8 cellular contexts compared by ENCODE assay signal in genomic region chr14:73771848-73772705, GRCh38. TPM values are rescaled to one million over a fixed set of nuclear protein-coding genes. Genes with fewer than 3 reads are reported as not detected.
A peak's percentile ranks its signal among the peaks of the same experiment; 100 is the strongest.
DNase-seq lines count a peak whose midpoint lies in the region; ATAC-seq and TF ChIP-seq lines count a peak whose summit lies in the region.

No MANE protein-coding gene starts in this region.

- H3K27me3 Mint-ChIP-seq in activated T-cell treated with anti-CD3 and anti-CD28 coated beads, Interleukin-2, amount 50 U/mL, for 4 hours (ENCODE audit: low read depth): no peaks in the 10 kb centered on the region

- peak overlapping the region; percentile 85 for H3K4me2 ChIP-seq in BLaER1

- H3K9ac ChIP-seq in BLaER1: peak overlapping the region; percentile 18; the same call in 1 of the 2 replicates

- H3K9me3 Mint-ChIP-seq in activated T-cell treated with anti-CD3 and anti-CD28 coated beads, Interleukin-2, amount 50 U/mL, for 4 hours: no peaks in the 10 kb centered on the region

- peak; percentile 76 for DNase-seq in NCI-H82 (lab: John Stamatoyannopoulos, UW)
- peak; percentile 59 for DNase-seq in activated T-cell treated with anti-CD3 and anti-CD28 coated beads, Interleukin-2, amount 50 U/mL, for 4 hours
- DNase-seq in fibroblast of mammary gland (ENCODE audit: low read depth): peak; percentile 75
- DNase-seq in posterior vena cava (ENCODE audit: low spot score): peak; percentile 78

- no peaks in the 10 kb centered on the region for H3K9me3 ChIP-seq in BLaER1

- intact Hi-C loops in posterior vena cava (cut with DNase I): no loop called here

- peaks cover 70% of the 10 kb centered on the region for H3K4me1 Mint-ChIP-seq in activated T-cell treated with anti-CD3 and anti-CD28 coated beads, Interleukin-2, amount 50 U/mL, for 4 hours (ENCODE audit: low read depth)

- peaks cover 100% of the 10 kb centered on the region for H4K20me1 ChIP-seq in BLaER1

- peaks cover 99% of the 10 kb centered on the region for H3K4me1 ChIP-seq in BLaER1

- peaks cover 25% of the 10 kb centered on the region for H3K36me3 ChIP-seq in BLaER1

- no peak for TF ChIP-seq CTCF in fibroblast of mammary gland (conservative IDR thresholded peaks at IDR 0.05; ENCODE audit: control insufficient read depth, insufficient read depth, low read depth, low read length)

- no peaks in the 10 kb centered on the region for H3K27me3 ChIP-seq in BLaER1

- peaks cover 2% of the 10 kb centered on the region for H3K36me3 Mint-ChIP-seq in activated T-cell treated with anti-CD3 and anti-CD28 coated beads, Interleukin-2, amount 50 U/mL, for 4 hours (ENCODE audit: insufficient read depth)

- peak; percentile 57 for ATAC-seq in GM18907 (IDR thresholded peaks at IDR 0.05; ENCODE audit: unreplicated experiment)
- peak; percentile 36 for ATAC-seq in HG03103 (IDR thresholded peaks at IDR 0.05; ENCODE audit: low read depth, unreplicated experiment)
- ATAC-seq in activated T-cell treated with anti-CD3 and anti-CD28 coated beads, Interleukin-2, amount 50 U/mL, for 4 hours: peak; percentile 78 to 80
- ATAC-seq in HG03135 (IDR thresholded peaks at IDR 0.05; ENCODE audit: unreplicated experiment): no peak

- H3K4me3 Mint-ChIP-seq in activated T-cell treated with anti-CD3 and anti-CD28 coated beads, Interleukin-2, amount 50 U/mL, for 4 hours: peak overlapping the region; percentile 35

- H3K27ac ChIP-seq in BLaER1: peak overlapping the region; percentile 68

- H3K4me3 ChIP-seq in BLaER1 (no peak overlapping the region; the same call in 1 of the 2 replicates), fibroblast of mammary gland (ENCODE audit: control insufficient read depth, low read depth, low read length) (no peak overlapping the region)

RNA-seq across cellular contexts. Expression of gene PNMA1, which starts 57.9 kb away (rescaled TPM):
- 10 to 100 TPM; 41.0 to 55.2 (median 50.8) TPM for total RNA-seq in activated T-cell treated with anti-CD3 and anti-CD28 coated beads, Interleukin-2, amount 50 U/mL, for 4 hours
- total RNA-seq in posterior vena cava: 10 to 100 TPM; 64.8 to 88.7 TPM
